In genomic region chr10:45575966-45576597, GRCh38 we compare ENCODE assay signal across 21 cellular contexts.
DNase-seq lines count a peak whose midpoint lies in the region; ATAC-seq, FAIRE-seq and TF ChIP-seq lines count a peak whose summit lies in the region.
"Had no signal": no experiment of that assay in that cellular context is flagged by ENCODE, and none has a peak within 500 bp of the region (broad histone marks: within the 10 kb centered on the region; RNA-seq: fewer than 3 reads in every experiment).

No MANE protein-coding gene starts in this region.

- H3K27me3 Mint-ChIP-seq in activated CD8-positive, alpha-beta T cell treated with anti-CD3 and anti-CD28 coated beads, Interleukin-2, amount 10 ng/mL, durations not matched to agents 7 days and 5 days (ENCODE audit: low read depth), result no peaks in the 10 kb centered on the region
- H3K27me3 Mint-ChIP-seq: B cell; CD4-positive, alpha-beta memory T cell had no signal

- H3K9ac ChIP-seq in K562 (ENCODE audit: insufficient read depth in 1 of 2, low read depth in 2 of 2, low read length in 2 of 2) (no peak overlapping the region), mesendoderm (ENCODE audit: low read length) (no peak overlapping the region)

- H3K36me3 Mint-ChIP-seq in activated CD8-positive, alpha-beta T cell treated with anti-CD3 and anti-CD28 coated beads, Interleukin-2, amount 10 ng/mL, durations not matched to agents 7 days and 5 days (ENCODE audit: low read depth), result no peaks in the 10 kb centered on the region

- WGBS in K562 (ENCODE audit: insufficient coverage, low coverage, missing lambda C conversion rate), result 36% methylated on average over 3 of the region's 3 CpGs
- WGBS in mesendoderm (ENCODE audit: extremely low coverage, insufficient coverage, low lambda C conversion rate), result no CpG with 5 or more reads among the region's 3 CpGs
- 63% methylated on average over 3 of the region's 3 CpGs; no CpG with 5 or more reads in 1 of the 2 donors for WGBS in transverse colon (ENCODE audit: low coverage in 1 of 2), 2 donors

- H2AK5ac ChIP-seq in mesendoderm (ENCODE audit: low read length), result no peak overlapping the region

- H3K4me1 ChIP-seq in K562 (replicated peaks in 1 of 2; ENCODE audit: control insufficient read depth in 2 of 2, insufficient read depth in 2 of 2, low read length in 2 of 2), result peaks cover 5 to 21% of the 10 kb centered on the region in 2 experiments; a peak in 4 of 5 replicates
- H3K4me1 ChIP-seq in mesendoderm (ENCODE audit: control insufficient read depth, low read depth, low read length), result peaks cover 5% of the 10 kb centered on the region
- H3K4me1 ChIP-seq in transverse colon, result peaks cover 0 to 20% (median 11%) of the 10 kb centered on the region in 4 donors
- peaks cover 10% of the 10 kb centered on the region for H3K4me1 ChIP-seq in OCI-LY7 (ENCODE audit: insufficient read depth, low read length, poor library complexity, severe bottlenecking)

- CTCF ChIA-PET in K562 (lab: Yijun Ruan, JAX; ENCODE audit: low intra/inter-chr PET ratio) (no interaction called here), OCI-LY7 (lab: Charles Lee; ENCODE audit: unreplicated experiment) (no interaction called here)
- CTCF ChIA-PET in activated CD8-positive, alpha-beta T cell treated with anti-CD3 and anti-CD28 coated beads, Interleukin-2, amount 10 ng/mL, durations not matched to agents 7 days and 5 days (lab: Charles Lee), result no interaction called here

- TF ChIP-seq CTCF in K562 (IDR thresholded peaks at IDR 0.05 in 2 of 3, conservative IDR thresholded peaks at IDR 0.05 in 1 of 3; ENCODE audit: insufficient read depth in 2 of 3, low read depth in 1 of 3, low read length in 3 of 3), result no peak
- no peak for TF ChIP-seq CTCF in transverse colon (IDR thresholded peaks at IDR 0.05)
- TF ChIP-seq CTCF in OCI-LY7 (conservative IDR thresholded peaks at IDR 0.05; ENCODE audit: low read length), result no peak

- DNase-seq in K562 (ENCODE audit: extremely low read depth in 1 of 4, low spot score in 3 of 4) (peak in 1 of 4 experiments; percentile 26), left colon (no peak), mesendoderm (no peak), transverse colon (no peak), retina (no peak), OCI-LY7 (ENCODE audit: low spot score) (no peak)
- DNase-seq in activated CD8-positive, alpha-beta T cell treated with anti-CD3 and anti-CD28 coated beads, Interleukin-2, amount 10 ng/mL, durations not matched to agents 7 days and 5 days, result no peak
- DNase-seq: CD4-positive, alpha-beta memory T cell; DMS153; DMS79 treated with DMSO at 0.1 percent for 48 hours; EL; HCEC 1CT; HFFc6; IMR-90 had no signal

- H4K8ac ChIP-seq in mesendoderm (ENCODE audit: low read depth, low read length), result no peak overlapping the region

- H3K27ac Mint-ChIP-seq in activated CD8-positive, alpha-beta T cell treated with anti-CD3 and anti-CD28 coated beads, Interleukin-2, amount 10 ng/mL, durations not matched to agents 7 days and 5 days, result no peak overlapping the region
- H3K27ac Mint-ChIP-seq: B cell; CD4-positive, alpha-beta memory T cell; HFFc6 had no signal

- no peaks in the 10 kb centered on the region for H3K9me3 Mint-ChIP-seq in activated CD8-positive, alpha-beta T cell treated with anti-CD3 and anti-CD28 coated beads, Interleukin-2, amount 10 ng/mL, durations not matched to agents 7 days and 5 days (ENCODE audit: insufficient read depth)
- H3K9me3 Mint-ChIP-seq: HFFc6 had no signal

- H3K27me3 ChIP-seq in K562 (ENCODE audit: control insufficient read depth in 2 of 2, insufficient read depth in 2 of 2, low read length in 2 of 2) (no peaks in the 10 kb centered on the region), mesendoderm (ENCODE audit: insufficient read depth, low read length, poor library complexity) (no peaks in the 10 kb centered on the region), transverse colon (no peaks in the 10 kb centered on the region)

- peak overlapping the region; percentile 10; the same call in 1 of the 2 replicates for H3K4me2 ChIP-seq in K562 (ENCODE audit: insufficient read depth, low read length)
- H3K4me2 ChIP-seq in mesendoderm (ENCODE audit: low read length), result no peak overlapping the region
- no peak overlapping the region for H3K4me2 ChIP-seq in OCI-LY7 (ENCODE audit: low read length)

- intact Hi-C loops in K562 (cut with micrococcal nuclease) (no loop called here), left colon (cut with DNase I, micrococcal nuclease) (no loop called here), transverse colon (cut with DNase I; ENCODE audit: low total_unique reads) (no loop called here), OCI-LY7 (cut with micrococcal nuclease; ENCODE audit: unreplicated experiment) (no loop called here)

- no peak overlapping the region for H3K23ac ChIP-seq in mesendoderm (ENCODE audit: low read length)

- H3K27ac ChIP-seq in K562 (ENCODE audit: extremely low read depth, low read depth, low read length) (peak overlapping the region; percentile 51; the same call in 2 of the 3 replicates), mesendoderm (ENCODE audit: low read depth, low read length) (no peak overlapping the region), transverse colon (peak overlapping the region; percentile 67 to 75 (median 72)), OCI-LY7 (ENCODE audit: low read depth, low read length, poor library complexity, severe bottlenecking) (no peak overlapping the region)
- H3K27ac ChIP-seq: C4-2B had no signal

- H3K4ac ChIP-seq in mesendoderm (ENCODE audit: low read depth, low read length), result no peak overlapping the region

- H3K18ac ChIP-seq in mesendoderm (ENCODE audit: low read length), result no peak overlapping the region

- H3K4me3 Mint-ChIP-seq in activated CD8-positive, alpha-beta T cell treated with anti-CD3 and anti-CD28 coated beads, Interleukin-2, amount 10 ng/mL, durations not matched to agents 7 days and 5 days, result no peak overlapping the region
- H3K4me3 Mint-ChIP-seq: B cell; CD4-positive, alpha-beta memory T cell; HFFc6 had no signal

- no peak for TF ChIP-seq RAD21 in K562 (CRISPR knock-in tag; conservative IDR thresholded peaks at IDR 0.05 in 1 of 2, IDR thresholded peaks at IDR 0.05 in 1 of 2)

- peaks cover 3% of the 10 kb centered on the region for H3K79me1 ChIP-seq in mesendoderm (ENCODE audit: low read length)

- H4K20me1 ChIP-seq in K562 (replicated peaks; ENCODE audit: control insufficient read depth, insufficient read depth, low read length) (no peaks in the 10 kb centered on the region), OCI-LY7 (ENCODE audit: insufficient read depth, low read length) (no peaks in the 10 kb centered on the region)

- H4K5ac ChIP-seq in mesendoderm (ENCODE audit: low read length), result no peak overlapping the region

- H3K79me2 ChIP-seq in K562 (ENCODE audit: control insufficient read depth, insufficient read depth, low read length), result peaks cover 40% of the 10 kb centered on the region
- H3K79me2 ChIP-seq in mesendoderm (ENCODE audit: control insufficient read depth, insufficient read depth, low read length), result no peaks in the 10 kb centered on the region
- H3K79me2 ChIP-seq in OCI-LY7 (ENCODE audit: insufficient read depth, low read depth, low read length), result peaks cover 9% of the 10 kb centered on the region; the same call in 1 of the 2 replicates

- H3K4me3 ChIP-seq in K562 (no peak overlapping the region), mesendoderm (ENCODE audit: low read length) (no peak overlapping the region), transverse colon (no peak overlapping the region), OCI-LY7 (ENCODE audit: low read depth, low read length, poor library complexity, severe bottlenecking) (no peak overlapping the region)

- peak overlapping the region; percentile 74 for H2BK15ac ChIP-seq in mesendoderm (replicated peaks; ENCODE audit: low read depth)

- H3K36me3 ChIP-seq in K562 (ENCODE audit: control insufficient read depth, insufficient read depth, low read length) (no peaks in the 10 kb centered on the region), mesendoderm (ENCODE audit: control insufficient read depth, insufficient read depth, low read length) (no peaks in the 10 kb centered on the region), transverse colon (no peaks in the 10 kb centered on the region), OCI-LY7 (ENCODE audit: insufficient read depth, low read length) (no peaks in the 10 kb centered on the region)

- no peak for ATAC-seq in K562
- peak; percentile 85 for ATAC-seq in left colon
- no peak for ATAC-seq in activated CD8-positive, alpha-beta T cell treated with anti-CD3 and anti-CD28 coated beads, Interleukin-2, amount 10 ng/mL, durations not matched to agents 7 days and 5 days

- H2AFZ ChIP-seq in K562 (ENCODE audit: low read depth, low read length) (0 out of 2 replicates have a peak overlapping the region, but pooled peaks have one; percentile 18), OCI-LY7 (ENCODE audit: low read length) (no peak overlapping the region)

- BruUV-seq in K562 (replicated peaks; lab: Mats Ljungman, UMichigan), result no TSS peak
- BruUV-seq in OCI-LY7 (replicated peaks; lab: Mats Ljungman, UMichigan), result no TSS peak

- peak overlapping the region; percentile 37 for H3K56ac ChIP-seq in mesendoderm (ENCODE audit: low read length)

- H2BK120ac ChIP-seq in mesendoderm (ENCODE audit: low read depth, low read length), result no peak overlapping the region

- no peak for TF ChIP-seq POLR2A in K562 (conservative IDR thresholded peaks at IDR 0.05)
- no peak for TF ChIP-seq POLR2A in transverse colon (IDR thresholded peaks at IDR 0.05)

- TF ChIP-seq EP300 in K562 (IDR thresholded peaks at IDR 0.05; ENCODE audit: low read length) (no peak), transverse colon (IDR thresholded peaks at IDR 0.05; ENCODE audit: low read depth) (no peak)

- no peaks in the 10 kb centered on the region for H3K9me1 ChIP-seq in K562 (ENCODE audit: control insufficient read depth, insufficient read depth, low read length)

- H3K9me2 ChIP-seq in OCI-LY7 (ENCODE audit: insufficient read depth, low read length), result no peaks in the 10 kb centered on the region

- no peak overlapping the region for H2BK5ac ChIP-seq in mesendoderm (ENCODE audit: low read length)

- H3K9me3 ChIP-seq in K562 (replicated peaks; ENCODE audit: control insufficient read depth, insufficient read depth, low read depth, low read length) (no peaks in the 10 kb centered on the region), transverse colon (no peaks in the 10 kb centered on the region), OCI-LY7 (ENCODE audit: low read length) (no peaks in the 10 kb centered on the region)

- H3K4me1 Mint-ChIP-seq in activated CD8-positive, alpha-beta T cell treated with anti-CD3 and anti-CD28 coated beads, Interleukin-2, amount 10 ng/mL, durations not matched to agents 7 days and 5 days (ENCODE audit: low read depth), result peaks cover 20% of the 10 kb centered on the region

- no peak for FAIRE-seq in K562 (lab: Jason Lieb, UNC)
- FAIRE-seq: A204.1, D721Med, G401.6, GM12892, HTR-8/SVneo had no signal

- POLR2A ChIA-PET in K562 (lab: Yijun Ruan, JAX) (no interaction called here), OCI-LY7 (lab: Charles Lee) (interaction anchor here (0.6 to 0.7 kb wide), 4 partner anchors 13 to 78 kb away, joined by 3 to 5 read pairs (median 4); no protein-coding TSS in a partner anchor)
- POLR2A ChIA-PET in activated CD8-positive, alpha-beta T cell treated with anti-CD3 and anti-CD28 coated beads, Interleukin-2, amount 10 ng/mL, durations not matched to agents 7 days and 5 days (lab: Charles Lee), result no interaction called here

- in situ Hi-C loops in K562 (cut with MboI), result no loop called here
- in situ Hi-C loops in transverse colon (cut with MboI; ENCODE audit: low pct_ligation_motif_present in 1 of 4, low pct_unique_long_range_greater_than_20kb in 1 of 4, low sequenced_read_pairs in 3 of 4), result no loop called here

Comparison
In these comparisons a context has a peak if more than half of its experiments do, and no peak if none do; other contexts are left out.
1. H3K27ac ChIP-seq: peak in K562 (single experiment) and transverse colon (4 of 4); none in mesendoderm (single experiment) and OCI-LY7 (single experiment).